In the genomic region with DNA sequence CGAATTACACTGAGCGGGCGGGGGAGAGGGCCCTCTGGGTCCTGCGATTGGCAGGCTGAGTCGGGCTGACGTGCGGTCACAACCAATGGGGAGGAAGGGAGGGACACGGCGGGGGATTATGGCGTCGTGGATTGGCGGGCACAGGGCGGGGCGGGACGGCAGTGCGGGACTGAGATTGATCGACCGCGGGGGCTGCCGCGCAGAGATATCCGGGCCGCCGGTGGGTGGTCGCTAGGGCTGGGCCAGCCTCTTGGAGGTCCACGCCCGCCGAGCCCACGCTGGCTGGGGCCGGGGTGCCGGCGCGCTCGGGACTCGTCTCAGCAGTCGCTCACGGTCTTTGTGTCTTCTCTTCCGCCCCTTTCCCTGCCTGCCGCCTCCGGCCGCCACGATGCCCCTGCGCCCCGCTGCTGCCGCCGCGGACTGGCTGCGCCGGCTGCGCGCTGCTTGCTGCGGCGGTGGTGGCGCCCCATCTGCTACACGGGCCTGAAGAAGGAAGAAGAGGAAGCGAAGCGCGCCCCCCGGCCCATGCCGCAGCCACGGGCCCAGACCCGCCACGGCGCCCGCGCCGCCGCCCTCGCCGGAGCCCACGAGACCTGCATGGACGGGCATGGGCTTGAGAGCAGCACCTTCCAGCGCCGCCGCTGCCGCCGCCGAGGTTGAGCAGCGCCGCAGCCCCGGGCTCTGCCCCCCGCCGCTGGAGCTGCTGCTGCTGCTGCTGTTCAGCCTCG, we compare ENCODE assay signal across 8 cellular contexts. TPM values are rescaled to one million over a fixed set of nuclear protein-coding genes. Genes with fewer than 3 reads are reported as not detected.
A peak's percentile ranks its signal among the peaks of the same experiment; 100 is the strongest.
DNase-seq lines count a peak whose midpoint lies in the region; ATAC-seq and TF ChIP-seq lines count a peak whose summit lies in the region.

A gene with protein sequence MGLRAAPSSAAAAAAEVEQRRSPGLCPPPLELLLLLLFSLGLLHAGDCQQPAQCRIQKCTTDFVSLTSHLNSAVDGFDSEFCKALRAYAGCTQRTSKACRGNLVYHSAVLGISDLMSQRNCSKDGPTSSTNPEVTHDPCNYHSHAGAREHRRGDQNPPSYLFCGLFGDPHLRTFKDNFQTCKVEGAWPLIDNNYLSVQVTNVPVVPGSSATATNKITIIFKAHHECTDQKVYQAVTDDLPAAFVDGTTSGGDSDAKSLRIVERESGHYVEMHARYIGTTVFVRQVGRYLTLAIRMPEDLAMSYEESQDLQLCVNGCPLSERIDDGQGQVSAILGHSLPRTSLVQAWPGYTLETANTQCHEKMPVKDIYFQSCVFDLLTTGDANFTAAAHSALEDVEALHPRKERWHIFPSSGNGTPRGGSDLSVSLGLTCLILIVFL (plus strand): TSS at position 200 of the 728 bp plus-strand sequence. CDS start 408 bp downstream, at position 608.

- H3K27me3 ChIP-seq in Karpas-422 (ENCODE audit: low read length), result no peaks in the 10 kb centered on the region
- no peaks in the 10 kb centered on the region for H3K27me3 ChIP-seq in neural cell (ENCODE audit: insufficient read depth, low read depth, low read length)

- peaks cover 9% of the 10 kb centered on the region for H3F3A ChIP-seq in neural cell (ENCODE audit: insufficient read depth, low read length, poor library complexity, severe bottlenecking)

- TF ChIP-seq CTCF in RWPE1 (conservative IDR thresholded peaks at IDR 0.05; ENCODE audit: low read depth) (peak; percentile 18; the same call in 1 of the 2 replicates), fibroblast of villous mesenchyme (IDR thresholded peaks at IDR 0.05; ENCODE audit: insufficient read depth, low read depth, low read length) (no peak), neural cell (IDR thresholded peaks at IDR 0.05; ENCODE audit: poor library complexity, severe bottlenecking) (peak; percentile 34)

- peak within 1 kb of the TSS; percentile 92 to 99 for H3K4me3 Mint-ChIP-seq in stimulated activated naive CD8-positive, alpha-beta T cell treated with anti-CD3 and anti-CD28 coated beads, Interleukin-15, amount 100 ng/mL, for 72 hours

- DNase-seq in DMS153 treated with DMSO at 0.1 percent for 48 hours (lab: John Stamatoyannopoulos, UW; ENCODE audit: unreplicated experiment) (peak; percentile 68), Karpas-422 (peak; percentile 96), RWPE1 (ENCODE audit: low spot score) (peak; percentile 100), fibroblast of villous mesenchyme (ENCODE audit: low read depth) (peak; percentile 99)
- DNase-seq in activated gamma-delta T cell treated with anti-CD3 and anti-CD28 coated beads, Interleukin-2, amount 50 U/mL, for 16 hours (ENCODE audit: low read depth), result peak; percentile 77
- DNase-seq in stimulated activated naive CD8-positive, alpha-beta T cell treated with anti-CD3 and anti-CD28 coated beads, Interleukin-15, amount 100 ng/mL, for 72 hours, result peak; percentile 87 to 90

- H3K4me1 Mint-ChIP-seq in stimulated activated naive CD8-positive, alpha-beta T cell treated with anti-CD3 and anti-CD28 coated beads, Interleukin-15, amount 100 ng/mL, for 72 hours, result peaks cover 74% of the 10 kb centered on the region

- H3K4me3 ChIP-seq in Karpas-422 (ENCODE audit: low read length) (peak within 1 kb of the TSS; percentile 70), fibroblast of villous mesenchyme (ENCODE audit: low read depth, low read length) (peak within 1 kb of the TSS; percentile 82), neural cell (ENCODE audit: low read length) (peak within 1 kb of the TSS; percentile 90)

- H3K9me3 ChIP-seq in Karpas-422 (ENCODE audit: low read length) (no peaks in the 10 kb centered on the region), neural cell (ENCODE audit: low read length) (no peaks in the 10 kb centered on the region)

- peaks cover 18% of the 10 kb centered on the region for H3K27me3 Mint-ChIP-seq in stimulated activated naive CD8-positive, alpha-beta T cell treated with anti-CD3 and anti-CD28 coated beads, Interleukin-15, amount 100 ng/mL, for 72 hours

- H4K20me1 ChIP-seq in Karpas-422 (ENCODE audit: insufficient read depth, low read depth, low read length), result peaks cover 17% of the 10 kb centered on the region
- H4K20me1 ChIP-seq in neural cell (ENCODE audit: insufficient read depth), result peaks cover 19% of the 10 kb centered on the region

- H3K9ac ChIP-seq in Karpas-422 (ENCODE audit: low read length), result peak within 1 kb of the TSS; percentile 68
- peak within 1 kb of the TSS; percentile 79 for H3K9ac ChIP-seq in neural cell (ENCODE audit: low read length)

- ATAC-seq in GM21737 (IDR thresholded peaks at IDR 0.05; ENCODE audit: unreplicated experiment), result peak; percentile 82
- peak; percentile 90 for ATAC-seq in stimulated activated naive CD8-positive, alpha-beta T cell treated with anti-CD3 and anti-CD28 coated beads, Interleukin-15, amount 100 ng/mL, for 72 hours

- POLR2A ChIA-PET in RWPE1 (lab: Yijun Ruan, JAX; ENCODE audit: low non-redundant PET), result no interaction called here

- peak within 1 kb of the TSS; percentile 86 for H3K4me2 ChIP-seq in Karpas-422 (ENCODE audit: low read depth, low read length, poor library complexity, severe bottlenecking)
- peak within 1 kb of the TSS; percentile 87 for H3K4me2 ChIP-seq in neural cell (ENCODE audit: low read length)

- CTCF ChIA-PET in RWPE1 (lab: Yijun Ruan, JAX), result interaction anchor here (0.6 kb wide), 1 partner anchor 117 kb away, joined by 3 read pairs; no protein-coding TSS in a partner anchor

- H3K4me1 ChIP-seq in Karpas-422 (ENCODE audit: low read length), result peaks cover 27% of the 10 kb centered on the region

- H3K36me3 ChIP-seq in Karpas-422 (ENCODE audit: insufficient read depth, low read length), result no peaks in the 10 kb centered on the region
- no peaks in the 10 kb centered on the region for H3K36me3 ChIP-seq in neural cell (ENCODE audit: insufficient read depth, low read length)

- H2AFZ ChIP-seq in Karpas-422 (ENCODE audit: low read length) (peak within 1 kb of the TSS; percentile 81), neural cell (ENCODE audit: low read depth, low read length) (peak within 1 kb of the TSS; percentile 59)

- H3K9me2 ChIP-seq in Karpas-422 (replicated peaks; ENCODE audit: insufficient read depth, low read length), result no peaks in the 10 kb centered on the region
- no peaks in the 10 kb centered on the region for H3K9me2 ChIP-seq in neural cell (ENCODE audit: insufficient read depth, low read length)

- no peaks in the 10 kb centered on the region for H3K79me2 ChIP-seq in Karpas-422 (ENCODE audit: low read length)
- H3K79me2 ChIP-seq in neural cell (replicated peaks; ENCODE audit: insufficient read depth, low read length), result peaks cover 59% of the 10 kb centered on the region

- H3K27ac ChIP-seq in Karpas-422 (ENCODE audit: low read length), result no peak within 1 kb of the TSS
- peak within 1 kb of the TSS; percentile 95 for H3K27ac ChIP-seq in RWPE1
- peak within 1 kb of the TSS; percentile 80 for H3K27ac ChIP-seq in neural cell (ENCODE audit: low read length)

- peak; percentile 26 for TF ChIP-seq RAD21 in neural cell (conservative IDR thresholded peaks at IDR 0.05)

- no peaks in the 10 kb centered on the region for H3K9me3 Mint-ChIP-seq in stimulated activated naive CD8-positive, alpha-beta T cell treated with anti-CD3 and anti-CD28 coated beads, Interleukin-15, amount 100 ng/mL, for 72 hours

- TF ChIP-seq EP300 in neural cell (conservative IDR thresholded peaks at IDR 0.05; ENCODE audit: poor library complexity, severe bottlenecking), result peak; percentile 43

- H3K27ac Mint-ChIP-seq in stimulated activated naive CD8-positive, alpha-beta T cell treated with anti-CD3 and anti-CD28 coated beads, Interleukin-15, amount 100 ng/mL, for 72 hours, result peak within 1 kb of the TSS; percentile 94 to 95

TF ChIP-seq in neural cell, 6 proteins besides CTCF, POLR2A, EP300 and RAD21:
- peak; percentile 64 for TF ChIP-seq POLR2AphosphoS5 (IDR thresholded peaks at IDR 0.05)
- peak; percentile 78 for TF ChIP-seq MXI1 (conservative IDR thresholded peaks at IDR 0.05; ENCODE audit: poor library complexity, severe bottlenecking)
- no peak for TF ChIP-seq EZH2 (IDR thresholded peaks at IDR 0.05; ENCODE audit: borderline replicate concordance, insufficient read depth, low read length, poor library complexity, severe bottlenecking)

RNA-seq across cellular contexts. Expression of the gene that starts here (rescaled TPM):
- 0.94 and 3.1 TPM in 2 replicates for total RNA-seq in Karpas-422 (2014; rRNA removed; shearing (Covaris generic); ENCODE audit: low replicate concordance)
- total RNA-seq in fibroblast of villous mesenchyme, result 94.1 and 101 TPM in 2 replicates
- polyA plus RNA-seq in neural cell, result 58.4 and 61.7 TPM in 2 replicates
- polyA minus RNA-seq in neural cell, result 110 and 121 TPM in 2 replicates

Comparison
In these comparisons a context has a peak if more than half of its experiments do, and no peak if none do; other contexts are left out.
1. RNA of the gene that starts here (total RNA-seq): 94.1 to 101 TPM in fibroblast of villous mesenchyme; 0.94 to 3.1 TPM in Karpas-422; every median in the first group is over 10 times any median in the second.
2. Peak in every context shown above with its lines, with median percentiles within 50 percentile points of each other: DNase-seq and H3K4me3 ChIP-seq.